16 cellular contexts compared by ENCODE assay signal in genomic region chr11:60970890-60971289, GRCh38. TPM values are rescaled to one million over a fixed set of nuclear protein-coding genes. Genes with fewer than 3 reads are reported as not detected.
DNase-seq lines count a peak whose midpoint lies in the region; ATAC-seq lines count a peak whose summit lies in the region.
"Had no signal": no experiment of that assay in that cellular context is flagged by ENCODE, and none has a peak within 500 bp of the region (broad histone marks: within the 10 kb centered on the region; RNA-seq: fewer than 3 reads in every experiment).

No MANE protein-coding gene starts in this region.

- no peak for DNase-seq in T-helper 1 cell
- no peak for DNase-seq in activated T-cell treated with anti-CD3 and anti-CD28 coated beads, Interleukin-2, amount 50 U/mL, for 72 hours
- DNase-seq in naive thymus-derived CD4-positive, alpha-beta T cell: no peak
- no peak for DNase-seq in NCI-H446 (lab: John Stamatoyannopoulos, UW)
- no peak for DNase-seq in D341Med (ENCODE audit: low spot score)
- no peak for DNase-seq in amniotic stem cell (lab: John Stamatoyannopoulos, UW)

- H3K27me3 Mint-ChIP-seq in T-helper 1 cell treated with Interleukin-12 subunit alpha and Interleukin-12 subunit beta and Interleukin-4 antibody, amounts not matched to agents 30 μg/mL and 1 μg/mL, for 36 hours (ENCODE audit: low read depth): peaks cover 13% of the 10 kb centered on the region
- H3K27me3 Mint-ChIP-seq in IgD-negative memory B cell: no peaks in the 10 kb centered on the region
- no peaks in the 10 kb centered on the region for H3K27me3 Mint-ChIP-seq in activated T-cell treated with anti-CD3 and anti-CD28 coated beads, Interleukin-2, amount 50 U/mL, for 72 hours (ENCODE audit: low read depth)
- peaks cover 0 to 8% (median 0%) of the 10 kb centered on the region in 5 donors for H3K27me3 Mint-ChIP-seq in naive thymus-derived CD4-positive, alpha-beta T cell

- H3K27me3 ChIP-seq in naive thymus-derived CD4-positive, alpha-beta T cell (ENCODE audit: control insufficient read depth in 2 of 2, insufficient read depth in 2 of 2, low read length in 2 of 2): no peaks in the 10 kb centered on the region
- H3K27me3 ChIP-seq: upper lobe of left lung had no signal

- H3K9me3 Mint-ChIP-seq in T-helper 1 cell treated with Interleukin-12 subunit alpha and Interleukin-12 subunit beta and Interleukin-4 antibody, amounts not matched to agents 30 μg/mL and 1 μg/mL, for 36 hours: no peaks in the 10 kb centered on the region
- peaks cover 0 to 5% (median 4%) of the 10 kb centered on the region in 3 donors for H3K9me3 Mint-ChIP-seq in IgD-negative memory B cell
- no peaks in the 10 kb centered on the region for H3K9me3 Mint-ChIP-seq in activated T-cell treated with anti-CD3 and anti-CD28 coated beads, Interleukin-2, amount 50 U/mL, for 72 hours
- peaks cover 0 to 4% (median 0%) of the 10 kb centered on the region in 11 donors for H3K9me3 Mint-ChIP-seq in naive thymus-derived CD4-positive, alpha-beta T cell

- H3K4me3 Mint-ChIP-seq in T-helper 1 cell treated with Interleukin-12 subunit alpha and Interleukin-12 subunit beta and Interleukin-4 antibody, amounts not matched to agents 30 μg/mL and 1 μg/mL, for 36 hours: peak overlapping the region; percentile 88
- H3K4me3 Mint-ChIP-seq in IgD-negative memory B cell: peak overlapping the region in 3 of 4 donors; percentile 13 to 93 (median 91)
- peak overlapping the region; percentile 87 to 93 for H3K4me3 Mint-ChIP-seq in activated T-cell treated with anti-CD3 and anti-CD28 coated beads, Interleukin-2, amount 50 U/mL, for 72 hours
- peak overlapping the region; percentile 92 to 98 (median 96) for H3K4me3 Mint-ChIP-seq in naive thymus-derived CD4-positive, alpha-beta T cell
- H3K4me3 Mint-ChIP-seq: nephron progenitor cell had no signal

- peaks cover 25% of the 10 kb centered on the region for H3K36me3 Mint-ChIP-seq in T-helper 1 cell treated with Interleukin-12 subunit alpha and Interleukin-12 subunit beta and Interleukin-4 antibody, amounts not matched to agents 30 μg/mL and 1 μg/mL, for 36 hours (ENCODE audit: low read depth)
- no peaks in the 10 kb centered on the region for H3K36me3 Mint-ChIP-seq in IgD-negative memory B cell
- H3K36me3 Mint-ChIP-seq in activated T-cell treated with anti-CD3 and anti-CD28 coated beads, Interleukin-2, amount 50 U/mL, for 72 hours (ENCODE audit: insufficient read depth in 2 of 2): peaks cover 21 to 34% of the 10 kb centered on the region in 2 donors
- H3K36me3 Mint-ChIP-seq in naive thymus-derived CD4-positive, alpha-beta T cell: peaks cover 0 to 32% (median 15%) of the 10 kb centered on the region in 5 donors

- peaks cover 18 to 21% of the 10 kb centered on the region in 2 donors for H3K4me1 ChIP-seq in naive thymus-derived CD4-positive, alpha-beta T cell (ENCODE audit: control insufficient read depth in 2 of 2, insufficient read depth in 2 of 2, low read length in 2 of 2)
- H3K4me1 ChIP-seq: prostate gland had no signal

- CTCF ChIA-PET in naive thymus-derived CD4-positive, alpha-beta T cell (lab: Charles Lee): interaction anchor here (0.6 to 3.6 kb wide), 21 partner anchors 17 to 152 kb away, joined by 3 to 20 read pairs (median 4); partner anchors contain the start of gene TMEM109

- no peak for ATAC-seq in activated T-cell treated with anti-CD3 and anti-CD28 coated beads, Interleukin-2, amount 50 U/mL, for 72 hours (replicated peaks in 1 of 2)
- no peak for ATAC-seq in naive thymus-derived CD4-positive, alpha-beta T cell

- POLR2A ChIA-PET in naive thymus-derived CD4-positive, alpha-beta T cell (lab: Charles Lee): interaction anchor here (0.6 to 3.6 kb wide), 17 partner anchors 8 to 217 kb away, joined by 3 to 23 read pairs (median 5); partner anchors contain the start of genes CD5 and SLC15A3

- H3K4me3 ChIP-seq in naive thymus-derived CD4-positive, alpha-beta T cell (ENCODE audit: low read length): peak overlapping the region; percentile 83
- H3K4me3 ChIP-seq: lung, prostate gland, smooth muscle cell had no signal

- H3K27ac ChIP-seq in naive thymus-derived CD4-positive, alpha-beta T cell (ENCODE audit: low read depth, low read length): peak overlapping the region; percentile 96
- H3K27ac ChIP-seq: C4-2B, prostate gland had no signal

- intact Hi-C loops in naive thymus-derived CD4-positive, alpha-beta T cell (cut with micrococcal nuclease): loop anchor here (1.0 to 2.0 kb wide), 15 partner anchors 15 to 216 kb away; partner anchors contain the start of genes CD5 (in 2 of the 2) and VPS37C (in 1 of the 2)

- H3K27ac Mint-ChIP-seq in T-helper 1 cell treated with Interleukin-12 subunit alpha and Interleukin-12 subunit beta and Interleukin-4 antibody, amounts not matched to agents 30 μg/mL and 1 μg/mL, for 36 hours: peak overlapping the region; percentile 96
- peak overlapping the region in 2 of 3 donors; percentile 69 to 85 for H3K27ac Mint-ChIP-seq in IgD-negative memory B cell
- H3K27ac Mint-ChIP-seq in activated T-cell treated with anti-CD3 and anti-CD28 coated beads, Interleukin-2, amount 50 U/mL, for 72 hours: peak overlapping the region; percentile 14
- H3K27ac Mint-ChIP-seq in naive thymus-derived CD4-positive, alpha-beta T cell: peak overlapping the region; percentile 91 to 99 (median 96)
- H3K27ac Mint-ChIP-seq: nephron progenitor cell had no signal

- H3K36me3 ChIP-seq in naive thymus-derived CD4-positive, alpha-beta T cell (ENCODE audit: control insufficient read depth in 2 of 3, insufficient read depth in 3 of 3, low read length in 3 of 3): peaks cover 0 to 18% (median 0%) of the 10 kb centered on the region in 3 experiments
- H3K36me3 ChIP-seq: heart right ventricle, prostate gland, upper lobe of left lung had no signal

- no peaks in the 10 kb centered on the region for H3K9me3 ChIP-seq in naive thymus-derived CD4-positive, alpha-beta T cell (ENCODE audit: control insufficient read depth in 2 of 3, low read length in 3 of 3)
- H3K9me3 ChIP-seq: prostate gland had no signal

- H3K4me1 Mint-ChIP-seq in T-helper 1 cell treated with Interleukin-12 subunit alpha and Interleukin-12 subunit beta and Interleukin-4 antibody, amounts not matched to agents 30 μg/mL and 1 μg/mL, for 36 hours (ENCODE audit: low read depth): peaks cover 34% of the 10 kb centered on the region
- peaks cover 13 to 21% (median 15%) of the 10 kb centered on the region in 3 donors for H3K4me1 Mint-ChIP-seq in IgD-negative memory B cell
- H3K4me1 Mint-ChIP-seq in activated T-cell treated with anti-CD3 and anti-CD28 coated beads, Interleukin-2, amount 50 U/mL, for 72 hours (ENCODE audit: low read depth): peaks cover 45% of the 10 kb centered on the region
- H3K4me1 Mint-ChIP-seq in naive thymus-derived CD4-positive, alpha-beta T cell: peaks cover 14 to 31% (median 21%) of the 10 kb centered on the region in 7 donors

RNA-seq across cellular contexts. Expression of gene CD6, which starts 0.6 kb away (rescaled TPM):
- 8.6 TPM for polyA plus RNA-seq in IgD-negative memory B cell
- 100 to 1,000 TPM; 298 to 313 TPM for total RNA-seq in activated T-cell treated with anti-CD3 and anti-CD28 coated beads, Interleukin-2, amount 50 U/mL, for 72 hours
- total RNA-seq in naive thymus-derived CD4-positive, alpha-beta T cell: 100 to 1,000 TPM; 361 to 653 (median 430) TPM
- polyA plus RNA-seq in naive thymus-derived CD4-positive, alpha-beta T cell: 100 to 1,000 TPM; 195 to 303 TPM
- total RNA-seq: RPMI7951 had no signal
- polyA plus RNA-seq: smooth muscle cell had no signal

RNA-seq across cellular contexts. Expression of gene SLC15A3, which starts 18.9 kb away (rescaled TPM):
- 15.2 TPM for polyA plus RNA-seq in IgD-negative memory B cell
- total RNA-seq in activated T-cell treated with anti-CD3 and anti-CD28 coated beads, Interleukin-2, amount 50 U/mL, for 72 hours: 1 to 10 TPM; 3.5 to 4.1 TPM
- total RNA-seq in naive thymus-derived CD4-positive, alpha-beta T cell: 100 to 1,000 TPM in 1 of 5 experiments, 10 to 100 TPM in 3, 1 to 10 TPM in 1; 2.9 to 101 (median 10.8) TPM
- polyA plus RNA-seq in naive thymus-derived CD4-positive, alpha-beta T cell: 1 to 10 TPM in 1 of 2 donors, under 1 TPM in 1; 0.85 to 2.6 TPM

RNA-seq across cellular contexts. Expression of gene TMEM132A, which starts 46.6 kb away (rescaled TPM):
- 0.26 TPM for polyA plus RNA-seq in IgD-negative memory B cell
- 1 to 10 TPM; 2.4 to 3.5 TPM for total RNA-seq in activated T-cell treated with anti-CD3 and anti-CD28 coated beads, Interleukin-2, amount 50 U/mL, for 72 hours
- total RNA-seq in naive thymus-derived CD4-positive, alpha-beta T cell: under 1 TPM in 2 of 5 experiments, not detected in 3; 0.57 to 0.58 TPM
- not detected for polyA plus RNA-seq in naive thymus-derived CD4-positive, alpha-beta T cell

RNA-seq across cellular contexts. Expression of gene TMEM109, which starts 56.9 kb away (rescaled TPM):
- 259 TPM for polyA plus RNA-seq in IgD-negative memory B cell
- total RNA-seq in activated T-cell treated with anti-CD3 and anti-CD28 coated beads, Interleukin-2, amount 50 U/mL, for 72 hours: 10 to 100 TPM; 61.9 to 66.3 TPM
- total RNA-seq in naive thymus-derived CD4-positive, alpha-beta T cell: 10 to 100 TPM; 49.8 to 99.8 (median 56.9) TPM
- polyA plus RNA-seq in naive thymus-derived CD4-positive, alpha-beta T cell: 100 to 1,000 TPM; 208 to 287 TPM

Comparison
In these comparisons a context has a peak if more than half of its experiments do, and no peak if none do; other contexts are left out.
1. H3K27ac Mint-ChIP-seq: peak in every context shown above with its lines; median percentile 96 in T-helper 1 cell treated with Interleukin-12 subunit alpha and Interleukin-12 subunit beta and Interleukin-4 antibody, amounts not matched to agents 30 μg/mL and 1 μg/mL, for 36 hours; 96 in naive thymus-derived CD4-positive, alpha-beta T cell; 77 in IgD-negative memory B cell; 14 in activated T-cell treated with anti-CD3 and anti-CD28 coated beads, Interleukin-2, amount 50 U/mL, for 72 hours.